ENCODE assay signal across 8 cellular contexts in the genomic region with DNA sequence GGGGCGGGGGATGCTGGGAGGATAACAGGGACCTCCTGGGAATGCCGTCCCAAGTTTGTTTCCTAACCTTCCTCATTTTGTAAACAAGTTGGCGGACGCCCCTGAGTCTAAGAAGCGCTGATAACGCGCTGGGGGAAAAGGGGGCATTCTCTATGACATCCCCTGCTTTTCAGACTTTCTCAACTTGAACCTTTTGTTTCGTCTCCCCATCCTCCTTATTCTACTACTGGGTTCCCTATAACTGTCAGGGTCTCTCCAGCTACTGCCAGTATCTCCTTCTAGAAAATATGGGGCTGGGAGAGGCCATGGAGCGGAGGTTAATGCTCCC. TPM values are rescaled to one million over a fixed set of nuclear protein-coding genes. Genes with fewer than 3 reads are reported as not detected.
DNase-seq lines count a peak whose midpoint lies in the region; ATAC-seq and TF ChIP-seq lines count a peak whose summit lies in the region.

No MANE protein-coding gene starts in this region.

- H3K4me2 ChIP-seq in OCI-LY1 (ENCODE audit: low read length): peak overlapping the region; percentile 88
- H3K4me2 ChIP-seq in neuronal stem cell (ENCODE audit: insufficient read depth, low read length, poor library complexity, severe bottlenecking): peak overlapping the region; percentile 61

- no peak overlapping the region for H2BK12ac ChIP-seq in neuronal stem cell (ENCODE audit: low read length)

- WGBS in endodermal cell (ENCODE audit: insufficient coverage in 1 of 2, insufficient read length in 1 of 2), 2 experiments: 9 to 14% methylated on average over 7 to 9 of the region's 9 CpGs
- no CpG with 5 or more reads among the region's 9 CpGs for WGBS in neuronal stem cell (ENCODE audit: extremely low coverage in 2 of 2, insufficient read length in 2 of 2, insufficient replicate concordance in 1 of 2), 2 donors

- no peak for TF ChIP-seq CTCF in CD14-positive monocyte (IDR thresholded peaks at IDR 0.05)
- TF ChIP-seq CTCF in OCI-LY1 (IDR thresholded peaks at IDR 0.05; ENCODE audit: low read length): no peak
- no peak for TF ChIP-seq CTCF in endodermal cell (conservative IDR thresholded peaks at IDR 0.05)
- TF ChIP-seq CTCF in omental fat pad (IDR thresholded peaks at IDR 0.05): no peak

- H3K14ac ChIP-seq in neuronal stem cell (ENCODE audit: low read length): no peak overlapping the region

- peak overlapping the region; percentile 40 for H2BK5ac ChIP-seq in neuronal stem cell (ENCODE audit: low read length)

- ATAC-seq in omental fat pad (ENCODE audit: low FRiP score): no peak
- ATAC-seq in GM18520 (IDR thresholded peaks at IDR 0.05; ENCODE audit: unreplicated experiment): no peak

- H3K4me3 Mint-ChIP-seq in CD14-positive monocyte (peak overlapping the region; percentile 79 to 87), endodermal cell (peak overlapping the region; percentile 63)

- DNase-seq in CD14-positive monocyte (ENCODE audit: low spot score) (no peak), endodermal cell (no peak), neuronal stem cell (ENCODE audit: low spot score) (no peak), omental fat pad (ENCODE audit: low spot score) (no peak), NCI-H1092 treated with DMSO at 0.1 percent for 48 hours (lab: John Stamatoyannopoulos, UW) (no peak), NCI-H526 (lab: John Stamatoyannopoulos, UW) (no peak)

- H2BK15ac ChIP-seq in neuronal stem cell (ENCODE audit: low read length): no peak overlapping the region

- H3K9me2 ChIP-seq in OCI-LY1 (ENCODE audit: low read depth, low read length): no peaks in the 10 kb centered on the region

- H3K27ac ChIP-seq in OCI-LY1 (ENCODE audit: low read depth, low read length, poor library complexity, severe bottlenecking): no peak overlapping the region
- H3K27ac ChIP-seq in endodermal cell (ENCODE audit: low read depth, low read length): no peak overlapping the region
- H3K27ac ChIP-seq in neuronal stem cell (replicated peaks; ENCODE audit: low read length): no peak overlapping the region

- H3K9me3 ChIP-seq in OCI-LY1 (ENCODE audit: low read length) (no peaks in the 10 kb centered on the region), endodermal cell (ENCODE audit: control insufficient read depth, low read length) (no peaks in the 10 kb centered on the region), neuronal stem cell (replicated peaks in 1 of 2; ENCODE audit: control insufficient read depth in 2 of 2, insufficient read depth in 1 of 2, low read depth in 1 of 2, low read length in 2 of 2) (no peaks in the 10 kb centered on the region)

- no peak overlapping the region for H3K4ac ChIP-seq in neuronal stem cell (ENCODE audit: low read length)

- H3K79me1 ChIP-seq in neuronal stem cell (ENCODE audit: low read depth, low read length): no peaks in the 10 kb centered on the region

- H3K27me3 Mint-ChIP-seq in CD14-positive monocyte (ENCODE audit: low read depth in 3 of 3) (peaks cover 6 to 12% (median 10%) of the 10 kb centered on the region in 3 donors), endodermal cell (ENCODE audit: insufficient read depth) (peaks cover 38% of the 10 kb centered on the region)

- H3F3A ChIP-seq in OCI-LY1 (ENCODE audit: insufficient read depth, low read length): no peaks in the 10 kb centered on the region

- H3K23ac ChIP-seq in neuronal stem cell (ENCODE audit: low read depth, low read length, poor library complexity): no peak overlapping the region

- no peak overlapping the region for H4K91ac ChIP-seq in neuronal stem cell (ENCODE audit: low read depth, low read length, poor library complexity)

- peaks cover 34% of the 10 kb centered on the region for H3K4me1 Mint-ChIP-seq in CD14-positive monocyte
- H3K4me1 Mint-ChIP-seq in endodermal cell: peaks cover 24% of the 10 kb centered on the region

- H3K79me2 ChIP-seq in OCI-LY1 (ENCODE audit: insufficient read depth, low read length): no peaks in the 10 kb centered on the region

- H3K36me3 Mint-ChIP-seq in CD14-positive monocyte: peaks cover 16 to 25% of the 10 kb centered on the region in 2 donors
- H3K36me3 Mint-ChIP-seq in endodermal cell (ENCODE audit: low read depth): peaks cover 7% of the 10 kb centered on the region

- no peaks in the 10 kb centered on the region for H3K27me3 ChIP-seq in OCI-LY1 (ENCODE audit: insufficient read depth, low read length)
- peaks cover 9% of the 10 kb centered on the region for H3K27me3 ChIP-seq in endodermal cell (ENCODE audit: control insufficient read depth, insufficient read depth, low read length, poor library complexity, severe bottlenecking)
- peaks cover 0 to 27% (median 16%) of the 10 kb centered on the region in 3 experiments for H3K27me3 ChIP-seq in neuronal stem cell (ENCODE audit: control insufficient read depth in 3 of 3, insufficient read depth in 3 of 3, low read depth in 1 of 3, low read length in 3 of 3)

- H3K9ac ChIP-seq in OCI-LY1 (ENCODE audit: low read length): peak overlapping the region; percentile 57
- H3K9ac ChIP-seq in endodermal cell (ENCODE audit: extremely low read depth, low read length, poor library complexity, severe bottlenecking): peak overlapping the region; percentile 55
- no peak overlapping the region for H3K9ac ChIP-seq in neuronal stem cell (ENCODE audit: low read depth, low read length, poor library complexity)

- intact Hi-C loops in CD14-positive monocyte (cut with micrococcal nuclease): loop anchor here (5.0 to 10.0 kb wide), 3 partner anchors 64 to 174 kb away; partner anchors contain the start of genes SPTY2D1 (in 2 of the 2) and TSG101 (in 1 of the 2)

- H4K20me1 ChIP-seq in OCI-LY1 (ENCODE audit: insufficient read depth, low read length): no peaks in the 10 kb centered on the region

- no peak overlapping the region for H3K18ac ChIP-seq in neuronal stem cell (ENCODE audit: low read length)

- H3K27ac Mint-ChIP-seq in CD14-positive monocyte: peak overlapping the region; percentile 35 to 88 (median 79)
- peak overlapping the region; percentile 72 for H3K27ac Mint-ChIP-seq in endodermal cell

- H3K4me1 ChIP-seq in OCI-LY1 (ENCODE audit: insufficient read depth, low read length, severe bottlenecking): peaks cover 10% of the 10 kb centered on the region
- peaks cover 5% of the 10 kb centered on the region for H3K4me1 ChIP-seq in endodermal cell (ENCODE audit: control insufficient read depth, insufficient read depth, low read length)
- H3K4me1 ChIP-seq in neuronal stem cell (ENCODE audit: control insufficient read depth in 2 of 2, insufficient read depth in 1 of 2, low read depth in 1 of 2, low read length in 2 of 2): peaks cover 8 to 9% of the 10 kb centered on the region in 2 donors

- no peak overlapping the region for H2AK5ac ChIP-seq in neuronal stem cell (ENCODE audit: low read depth, low read length)

- H4K8ac ChIP-seq in neuronal stem cell (ENCODE audit: low read depth, low read length): no peak overlapping the region

- no peaks in the 10 kb centered on the region for H3K36me3 ChIP-seq in OCI-LY1 (ENCODE audit: insufficient read depth, low read length)
- peaks cover 4% of the 10 kb centered on the region for H3K36me3 ChIP-seq in endodermal cell (ENCODE audit: control insufficient read depth, insufficient read depth, low read length)
- peaks cover 0 to 2% of the 10 kb centered on the region in 2 donors for H3K36me3 ChIP-seq in neuronal stem cell (replicated peaks in 1 of 2; ENCODE audit: control insufficient read depth in 2 of 2, insufficient read depth in 2 of 2, low read length in 2 of 2)

- H2AFZ ChIP-seq in OCI-LY1 (ENCODE audit: low read length) (no peak overlapping the region; the same call in 1 of the 2 replicates), neuronal stem cell (ENCODE audit: low read length) (peak overlapping the region; percentile 99)

- no peak overlapping the region for H2BK120ac ChIP-seq in neuronal stem cell (ENCODE audit: low read depth, low read length)

- H3K4me3 ChIP-seq in OCI-LY1 (ENCODE audit: low read depth, low read length, poor library complexity, severe bottlenecking) (peak overlapping the region; percentile 70), endodermal cell (ENCODE audit: low read length) (peak overlapping the region; percentile 89), neuronal stem cell (ENCODE audit: low read length in 2 of 2) (peak overlapping the region; percentile 47 to 85)

- H3K9me3 Mint-ChIP-seq in CD14-positive monocyte: peaks cover 0 to 1% (median 0%) of the 10 kb centered on the region in 7 donors
- H3K9me3 Mint-ChIP-seq in endodermal cell: no peaks in the 10 kb centered on the region

RNA-seq across cellular contexts. Expression of gene TMEM86A, which starts 0.7 kb away (rescaled TPM):
- 1 to 10 TPM; 1.3 to 3.5 TPM for polyA plus RNA-seq in CD14-positive monocyte
- total RNA-seq in endodermal cell (1 to 10 TPM; 6.2 to 6.9 TPM), omental fat pad (1 to 10 TPM; 3.4 to 8.3 (median 5.8) TPM)
- polyA plus RNA-seq in endodermal cell (2013, experiment 1 of 2): 2.0 TPM
- polyA plus RNA-seq in endodermal cell (2013, experiment 2 of 2): 2.1 TPM
- 1.2 TPM for polyA plus RNA-seq in neuronal stem cell (2013, experiment 1 of 2)
- polyA plus RNA-seq in neuronal stem cell (2013, experiment 2 of 2): 1.4 TPM

RNA-seq across cellular contexts. Expression of gene IGSF22, which starts 26.8 kb away (rescaled TPM):
- polyA plus RNA-seq in CD14-positive monocyte: not detected
- 1 to 10 TPM in 1 of 2 donors, under 1 TPM in 1; 0.22 to 1.6 TPM for total RNA-seq in endodermal cell
- polyA plus RNA-seq in endodermal cell (2013, experiment 1 of 2): not detected
- polyA plus RNA-seq in endodermal cell (2013, experiment 2 of 2): not detected
- polyA plus RNA-seq in neuronal stem cell (2013, experiment 1 of 2): 0.04 TPM
- polyA plus RNA-seq in neuronal stem cell (2013, experiment 2 of 2): 0.08 TPM
- under 1 TPM in 2 of 4 donors, not detected in 2; 0.13 to 0.24 TPM for total RNA-seq in omental fat pad
